27 cellular contexts compared by ENCODE assay signal in genomic region chrX:151323054-151323453, GRCh38.
"Had no signal": no experiment of that assay in that cellular context is flagged by ENCODE, and none has a peak within 500 bp of the region (broad histone marks: within the 10 kb centered on the region; RNA-seq: fewer than 3 reads in every experiment).

No MANE protein-coding gene starts in this region.

- H3K9me3 ChIP-seq: ascending aorta, breast epithelium, gastrocnemius medialis had no signal

- H3K27ac ChIP-seq: ascending aorta, breast epithelium, coronary artery, dorsolateral prefrontal cortex, gastrocnemius medialis, WERI-Rb-1 had no signal

- H3K4me1 ChIP-seq: ascending aorta, breast epithelium, gastrocnemius medialis had no signal

- DNase-seq: activated B cell treated with CpG ODN at 0.5 μM for 24 hours; activated CD4-positive, alpha-beta memory T cell treated with anti-CD3 and anti-CD28 coated beads for 36 hours; activated CD4-positive, alpha-beta T cell treated with anti-CD3 and anti-CD28 coated beads for 36 hours; activated CD4-positive, alpha-beta T cell treated with anti-CD3 and anti-CD28 coated beads, Interleukin-2, amount 10 ng/mL, durations not matched to agents 24 days and 14 days; activated CD4-positive, CD25-positive, alpha-beta regulatory T cell treated with anti-CD3 and anti-CD28 coated beads, Interleukin-2, amount 50 U/mL, for 72 hours; activated CD8-positive, alpha-beta memory T cell treated with anti-CD3 and anti-CD28 coated beads, Interleukin-2, amount 10 ng/mL, durations not matched to agents 7 days and 5 days; activated CD8-positive, alpha-beta memory T cell treated with anti-CD3 and anti-CD28 coated beads, Interleukin-2, amount 50 U/mL, for 4 hours; activated CD8-positive, alpha-beta T cell treated with anti-CD3 and anti-CD28 coated beads, Interleukin-2, amount 10 ng/mL, durations not matched to agents 7 days and 5 days; activated gamma-delta T cell; activated naive CD4-positive, alpha-beta T cell; activated naive CD4-positive, alpha-beta T cell treated with anti-CD3 and anti-CD28 coated beads, Interleukin-2, amount 10 ng/mL, durations not matched to agents 7 days and 5 days; activated naive CD8-positive, alpha-beta T cell treated with anti-CD3 and anti-CD28 coated beads, Interleukin-2, amount 10 ng/mL, durations not matched to agents 7 days and 5 days; activated T-cell treated with anti-CD3 and anti-CD28 coated beads, Interleukin-2, amount 50 U/mL, for 1 hour; activated T-cell treated with anti-CD3 and anti-CD28 coated beads, Interleukin-2, amount 50 U/mL, for 72 hours; dorsolateral prefrontal cortex; effector memory CD4-positive, alpha-beta T cell; endodermal cell; foreskin fibroblast; gastrocnemius medialis; T-helper 1 cell; T-helper 17 cell; T1000; WERI-Rb-1 had no signal

- H3K27me3 ChIP-seq: ascending aorta, gastrocnemius medialis had no signal

- H3K4me3 ChIP-seq: ascending aorta, breast epithelium, coronary artery, dorsolateral prefrontal cortex, gastrocnemius medialis had no signal

- ATAC-seq: activated CD4-positive, alpha-beta T cell treated with anti-CD3 and anti-CD28 coated beads for 36 hours; activated CD8-positive, alpha-beta memory T cell treated with anti-CD3 and anti-CD28 coated beads, Interleukin-2, amount 10 ng/mL, durations not matched to agents 7 days and 5 days; activated CD8-positive, alpha-beta T cell treated with anti-CD3 and anti-CD28 coated beads, Interleukin-2, amount 10 ng/mL, durations not matched to agents 7 days and 5 days; activated naive CD4-positive, alpha-beta T cell treated with anti-CD3 and anti-CD28 coated beads, Interleukin-2, amount 50 U/mL, for 72 hours; activated T-cell treated with anti-CD3 and anti-CD28 coated beads, Interleukin-2, amount 50 U/mL, for 72 hours; gastrocnemius medialis; T-helper 17 cell had no signal
